ENCODE assay signal across 19 cellular contexts in genomic region chr6:158787395-158787794, GRCh38. TPM values are rescaled to one million over a fixed set of nuclear protein-coding genes. Genes with fewer than 3 reads are reported as not detected.
DNase-seq lines count a peak whose midpoint lies in the region; ATAC-seq and TF ChIP-seq lines count a peak whose summit lies in the region.
"Had no signal": no experiment of that assay in that cellular context is flagged by ENCODE, and none has a peak within 500 bp of the region (broad histone marks: within the 10 kb centered on the region; RNA-seq: fewer than 3 reads in every experiment).

No MANE protein-coding gene starts in this region.

- CTCF ChIA-PET in CD4-positive, alpha-beta memory T cell (lab: Charles Lee; ENCODE audit: partially characterized antibody), result interaction anchor here (1.3 kb wide), 1 partner anchor 171 kb away, joined by 4 read pairs; no protein-coding TSS in a partner anchor
- CTCF ChIA-PET in PC-9 (lab: Charles Lee), result no interaction called here

- H3K36me3 ChIP-seq in CD4-positive, alpha-beta memory T cell (ENCODE audit: insufficient read depth, low read length), result peaks cover 56% of the 10 kb centered on the region
- H3K36me3 ChIP-seq in PC-9 (ENCODE audit: low read depth) (peaks cover 93% of the 10 kb centered on the region), esophagus squamous epithelium (peaks cover 17 to 79% (median 49%) of the 10 kb centered on the region in 3 donors), prostate gland (peaks cover 5 to 9% of the 10 kb centered on the region in 2 donors)

- H3K4me2 ChIP-seq in PC-9, result no peak overlapping the region

- H3K27me3 ChIP-seq in CD4-positive, alpha-beta memory T cell (ENCODE audit: insufficient read depth, low read length), result no peaks in the 10 kb centered on the region
- H3K27me3 ChIP-seq in PC-9 (ENCODE audit: insufficient read depth, low read depth) (no peaks in the 10 kb centered on the region), esophagus squamous epithelium (no peaks in the 10 kb centered on the region), prostate gland (replicated peaks; ENCODE audit: insufficient read depth) (no peaks in the 10 kb centered on the region)
- H3K27me3 ChIP-seq: body of pancreas, neutrophil had no signal

- peaks cover 54 to 79% of the 10 kb centered on the region in 2 donors for H3K36me3 Mint-ChIP-seq in CD4-positive, alpha-beta memory T cell

- no peaks in the 10 kb centered on the region for H3K9me3 ChIP-seq in CD4-positive, alpha-beta memory T cell (ENCODE audit: control insufficient read depth in 1 of 2, low read length in 2 of 2)
- H3K9me3 ChIP-seq in PC-9 (ENCODE audit: insufficient read depth, low read depth) (no peaks in the 10 kb centered on the region), esophagus squamous epithelium (no peaks in the 10 kb centered on the region), prostate gland (no peaks in the 10 kb centered on the region)
- H3K9me3 ChIP-seq: body of pancreas, neutrophil, thoracic aorta had no signal

- WGBS in esophagus squamous epithelium, 2 donors, result 60 to 74% methylated on average over 4 to 5 of the region's 6 CpGs
- 82% methylated on average over 5 of the region's 6 CpGs for WGBS in prostate gland

- peaks cover 32 to 67% (median 46%) of the 10 kb centered on the region in 4 donors for H3K4me1 Mint-ChIP-seq in CD4-positive, alpha-beta memory T cell

- no TSS peak for BruUV-seq in PC-9 (replicated peaks; lab: Mats Ljungman, UMichigan)

- ATAC-seq in HG02763 (IDR thresholded peaks at IDR 0.05; ENCODE audit: unreplicated experiment) (no peak), HG03442 (IDR thresholded peaks at IDR 0.05; ENCODE audit: unreplicated experiment) (no peak)
- ATAC-seq: activated T-cell treated with anti-CD3 and anti-CD28 coated beads, Interleukin-2, amount 50 U/mL, for 72 hours; body of pancreas had no signal

- POLR2A ChIA-PET in CD4-positive, alpha-beta memory T cell (lab: Charles Lee; ENCODE audit: partially characterized antibody), result interaction anchor here (1.1 kb wide), 1 partner anchor 80 kb away, joined by 3 read pairs; no protein-coding TSS in a partner anchor
- POLR2A ChIA-PET in PC-9 (lab: Charles Lee; ENCODE audit: unreplicated experiment), result no interaction called here

- peaks cover 98% of the 10 kb centered on the region for H4K20me1 ChIP-seq in PC-9 (ENCODE audit: insufficient read depth)

- TF ChIP-seq POLR2A in esophagus squamous epithelium (IDR thresholded peaks at IDR 0.05) (no peak), prostate gland (IDR thresholded peaks at IDR 0.05) (no peak)

- intact Hi-C loops in CD4-positive, alpha-beta memory T cell (cut with micrococcal nuclease), result no loop called here
- intact Hi-C loops in PC-9 (cut with micrococcal nuclease; ENCODE audit: unreplicated experiment) (no loop called here), esophagus squamous epithelium (cut with DNase I) (no loop called here), prostate gland (cut with DNase I) (no loop called here)

- H3K27ac ChIP-seq in CD4-positive, alpha-beta memory T cell (ENCODE audit: low read depth, low read length), result no peak overlapping the region
- H3K27ac ChIP-seq in PC-9 (peak overlapping the region; percentile 81), esophagus squamous epithelium (peak overlapping the region in 3 of 4 donors; percentile 21 to 67 (median 54)), prostate gland (peak overlapping the region; percentile 42 to 48)
- H3K27ac ChIP-seq: body of pancreas, coronary artery, neutrophil, thoracic aorta had no signal

- H3K4me3 Mint-ChIP-seq in CD4-positive, alpha-beta memory T cell, result no peak overlapping the region
- H3K4me3 Mint-ChIP-seq: activated naive CD8-positive, alpha-beta T cell; activated T-cell treated with anti-CD3 and anti-CD28 coated beads, Interleukin-2, amount 50 U/mL, for 72 hours had no signal

- H3F3A ChIP-seq in PC-9 (ENCODE audit: insufficient read depth, low read depth), result peaks cover 100% of the 10 kb centered on the region

- H3K79me2 ChIP-seq in PC-9 (ENCODE audit: low read depth), result peaks cover 100% of the 10 kb centered on the region

- no peaks in the 10 kb centered on the region; the same call in 1 of the 2 replicates for H3K9me2 ChIP-seq in PC-9 (ENCODE audit: insufficient read depth)

- peaks cover 51% of the 10 kb centered on the region for H3K4me1 ChIP-seq in CD4-positive, alpha-beta memory T cell (ENCODE audit: insufficient read depth, low read length)
- peaks cover 94% of the 10 kb centered on the region for H3K4me1 ChIP-seq in PC-9 (replicated peaks; ENCODE audit: insufficient read depth)
- H3K4me1 ChIP-seq in esophagus squamous epithelium, result peaks cover under 1 to 95% (median 10%) of the 10 kb centered on the region in 3 donors
- H3K4me1 ChIP-seq in prostate gland (replicated peaks), result peaks cover 1% of the 10 kb centered on the region

- no peak overlapping the region for H2AFZ ChIP-seq in PC-9

- H3K27ac Mint-ChIP-seq in CD4-positive, alpha-beta memory T cell, result peak overlapping the region in 4 of 7 donors; percentile 62 to 83 (median 74)
- H3K27ac Mint-ChIP-seq: activated T-cell treated with anti-CD3 and anti-CD28 coated beads, Interleukin-2, amount 50 U/mL, for 72 hours had no signal

- no peaks in the 10 kb centered on the region for H3K27me3 Mint-ChIP-seq in CD4-positive, alpha-beta memory T cell
- H3K27me3 Mint-ChIP-seq: activated naive CD8-positive, alpha-beta T cell had no signal

- no peak overlapping the region for H3K4me3 ChIP-seq in CD4-positive, alpha-beta memory T cell (ENCODE audit: low read length in 2 of 2)
- H3K4me3 ChIP-seq in PC-9, result no peak overlapping the region
- no peak overlapping the region for H3K4me3 ChIP-seq in esophagus squamous epithelium
- H3K4me3 ChIP-seq in prostate gland, result no peak overlapping the region
- H3K4me3 ChIP-seq: body of pancreas, coronary artery, thoracic aorta had no signal

- no peak for DNase-seq in CD4-positive, alpha-beta memory T cell
- DNase-seq in PC-9 (no peak), esophagus squamous epithelium (lab: John Stamatoyannopoulos, UW) (no peak), prostate gland (ENCODE audit: low spot score) (no peak), DMS53 treated with DMSO at 0.1 percent for 48 hours (lab: John Stamatoyannopoulos, UW; ENCODE audit: unreplicated experiment) (no peak), hippocampal formation (lab: John Stamatoyannopoulos, UW) (no peak)
- DNase-seq: activated T-cell treated with anti-CD3 and anti-CD28 coated beads, Interleukin-2, amount 50 U/mL, for 72 hours; COR-L47; NCI-H1105; NCI-H2081; NCI-H510A; SHP77 had no signal

- TF ChIP-seq CTCF in PC-9 (conservative IDR thresholded peaks at IDR 0.05), result no peak
- TF ChIP-seq CTCF in esophagus squamous epithelium (IDR thresholded peaks at IDR 0.05), result no peak
- TF ChIP-seq CTCF in prostate gland (IDR thresholded peaks at IDR 0.05), result no peak

- H3K9me3 Mint-ChIP-seq in CD4-positive, alpha-beta memory T cell, result peaks cover 0 to 2% (median 0%) of the 10 kb centered on the region in 8 donors
- H3K9me3 Mint-ChIP-seq: activated T-cell treated with anti-CD3 and anti-CD28 coated beads, Interleukin-2, amount 50 U/mL, for 72 hours had no signal

RNA-seq across cellular contexts. Expression of gene EZR, which starts 31.8 kb away (rescaled TPM):
- total RNA-seq in CD4-positive, alpha-beta memory T cell, result 100 to 1,000 TPM; 264 to 277 TPM
- polyA plus RNA-seq in CD4-positive, alpha-beta memory T cell, result 100 to 1,000 TPM; 260 to 268 TPM
- total RNA-seq in PC-9 (2021) (231 and 240 TPM in 2 replicates), esophagus squamous epithelium (100 to 1,000 TPM; 208 to 339 (median 285) TPM), prostate gland (100 to 1,000 TPM; 118 to 222 TPM)
